In genomic region chr12:95511962-95512361, GRCh38 we compare ENCODE assay signal across 22 cellular contexts. TPM values are rescaled to one million over a fixed set of nuclear protein-coding genes. Genes with fewer than 3 reads are reported as not detected.
DNase-seq lines count a peak whose midpoint lies in the region; ATAC-seq, FAIRE-seq and TF ChIP-seq lines count a peak whose summit lies in the region.
"Had no signal": no experiment of that assay in that cellular context is flagged by ENCODE, and none has a peak within 500 bp of the region (broad histone marks: within the 10 kb centered on the region; RNA-seq: fewer than 3 reads in every experiment).

No MANE protein-coding gene starts in this region.

- peaks cover 23 to 81% of the 10 kb centered on the region in 2 experiments for H3K36me3 ChIP-seq in HepG2 (replicated peaks in 1 of 2; ENCODE audit: control insufficient read depth in 1 of 2, insufficient read depth in 2 of 2, low read length in 2 of 2)
- peaks cover 6 to 38% (median 20%) of the 10 kb centered on the region in 4 donors for H3K36me3 ChIP-seq in right lobe of liver

- CTCF ChIA-PET in HepG2 (lab: Yijun Ruan, JAX; ENCODE audit: low intra/inter-chr PET ratio, low total read pairs): no interaction called here

- peaks cover 14% of the 10 kb centered on the region for H3K36me3 Mint-ChIP-seq in T-helper 17 cell (ENCODE audit: low read depth)
- peaks cover 100% of the 10 kb centered on the region for H3K36me3 Mint-ChIP-seq in stimulated activated effector memory CD8-positive, alpha-beta T cell treated with anti-CD3 and anti-CD28 coated beads, Interleukin-12 subunit alpha, Interleukin-12 subunit beta, amount 100 ng/mL, for 72 hours

- no peak overlapping the region for H3K4me3 Mint-ChIP-seq in T-helper 17 cell
- H3K4me3 Mint-ChIP-seq in stimulated activated effector memory CD8-positive, alpha-beta T cell treated with anti-CD3 and anti-CD28 coated beads, Interleukin-12 subunit alpha, Interleukin-12 subunit beta, amount 100 ng/mL, for 72 hours: no peak overlapping the region
- H3K4me3 Mint-ChIP-seq: B cell; CD4-positive, CD25-positive, alpha-beta regulatory T cell; CD8-positive, alpha-beta T cell; GM23338; H9 had no signal

- POLR2A ChIA-PET in HepG2 (lab: Yijun Ruan, JAX): no interaction called here

- H3K79me2 ChIP-seq in HepG2 (ENCODE audit: insufficient read depth, low read length): no peaks in the 10 kb centered on the region

- H3K9me3 ChIP-seq in HepG2 (ENCODE audit: low read length) (no peaks in the 10 kb centered on the region), right lobe of liver (no peaks in the 10 kb centered on the region), T-helper 17 cell (ENCODE audit: control insufficient read depth, low read length, poor library complexity, severe bottlenecking) (no peaks in the 10 kb centered on the region)
- H3K9me3 ChIP-seq: BLaER1 had no signal

- DNase-seq in HepG2 (ENCODE audit: low spot score) (no peak), right lobe of liver (no peak), T-helper 17 cell (no peak), NCI-H2196 treated with DMSO at 0.1 percent for 48 hours (lab: John Stamatoyannopoulos, UW; ENCODE audit: unreplicated experiment) (no peak)
- no peak for DNase-seq in stimulated activated effector memory CD8-positive, alpha-beta T cell treated with anti-CD3 and anti-CD28 coated beads, Interleukin-12 subunit alpha, Interleukin-12 subunit beta, amount 100 ng/mL, for 72 hours (ENCODE audit: low spot score in 2 of 2)
- DNase-seq: CD4-positive, CD25-positive, alpha-beta regulatory T cell; CD8-positive, alpha-beta T cell; DMS 273 treated with DMSO at 0.1 percent for 48 hours; DMS79; EL; GDM1; H9 had no signal

- no peaks in the 10 kb centered on the region for H3K9me3 Mint-ChIP-seq in stimulated activated effector memory CD8-positive, alpha-beta T cell treated with anti-CD3 and anti-CD28 coated beads, Interleukin-12 subunit alpha, Interleukin-12 subunit beta, amount 100 ng/mL, for 72 hours
- H3K9me3 Mint-ChIP-seq: CD8-positive, alpha-beta T cell; GM23338; H9 had no signal

- FAIRE-seq in HepG2 (lab: Jason Lieb, UNC): no peak
- FAIRE-seq: D721Med, GM12878 had no signal

- H3K4me2 ChIP-seq in HepG2 (ENCODE audit: low read depth, low read length): no peak overlapping the region
- H3K4me2 ChIP-seq: BLaER1, GM23338 had no signal

- no peak for TF ChIP-seq POLR2A in HepG2 (IDR thresholded peaks at IDR 0.05; ENCODE audit: insufficient read depth in 1 of 2, low read depth in 2 of 2, low read length in 2 of 2)
- no peak for TF ChIP-seq POLR2A in right lobe of liver (IDR thresholded peaks at IDR 0.05)

- H3K9ac ChIP-seq in HepG2 (ENCODE audit: insufficient read depth, low read depth, low read length): no peak overlapping the region
- H3K9ac ChIP-seq: BLaER1 had no signal

- BruUV-seq in HepG2 (replicated peaks; lab: Mats Ljungman, UMichigan): no TSS peak

- H3K27me3 ChIP-seq in HepG2 (ENCODE audit: control insufficient read depth in 1 of 2, insufficient read depth in 2 of 2, low read length in 2 of 2) (no peaks in the 10 kb centered on the region), right lobe of liver (no peaks in the 10 kb centered on the region)
- H3K27me3 ChIP-seq: BLaER1 had no signal

- TF ChIP-seq CTCF in HepG2 (CRISPR knock-in tag; IDR thresholded peaks at IDR 0.05) (no peak), right lobe of liver (IDR thresholded peaks at IDR 0.05) (no peak)

- TF ChIP-seq EP300 in HepG2 (IDR thresholded peaks at IDR 0.05; ENCODE audit: low read depth in 2 of 2, low read length in 2 of 2) (no peak), HepG2 (CRISPR knock-in tag; IDR thresholded peaks at IDR 0.05; ENCODE audit: borderline replicate concordance) (no peak)

- no peak overlapping the region for H3K27ac ChIP-seq in HepG2 (ENCODE audit: extremely low read length, insufficient read depth, low read length)
- H3K27ac ChIP-seq in right lobe of liver: no peak overlapping the region
- H3K27ac ChIP-seq: BLaER1, C4-2B had no signal

- TF ChIP-seq RAD21 in HepG2 (CRISPR knock-in tag; IDR thresholded peaks at IDR 0.05): no peak

- WGBS in HepG2 (ENCODE audit: low lambda C conversion rate): 96% methylated on average over 1 of the region's 1 CpG
- 88% methylated on average over 1 of the region's 1 CpG for WGBS in right lobe of liver (ENCODE audit: insufficient coverage, low coverage, low lambda C conversion rate, missing lambda C conversion rate)

- no peak overlapping the region for H3K4me3 ChIP-seq in HepG2 (replicated peaks in 1 of 3; ENCODE audit: insufficient read depth in 1 of 3, low read depth in 2 of 3, low read length in 3 of 3)
- H3K4me3 ChIP-seq in right lobe of liver: no peak overlapping the region
- H3K4me3 ChIP-seq: BLaER1, GM12878, GM23338 had no signal

- no peak for ATAC-seq in HepG2
- ATAC-seq in right lobe of liver: no peak
- no peak for ATAC-seq in T-helper 17 cell
- no peak for ATAC-seq in stimulated activated effector memory CD8-positive, alpha-beta T cell treated with anti-CD3 and anti-CD28 coated beads, Interleukin-12 subunit alpha, Interleukin-12 subunit beta, amount 100 ng/mL, for 72 hours
- ATAC-seq in GM18858 (IDR thresholded peaks at IDR 0.05; ENCODE audit: unreplicated experiment): no peak
- ATAC-seq: CD8-positive, alpha-beta T cell; GM12878; GM23338; HCT116 had no signal

- H2AFZ ChIP-seq in HepG2 (ENCODE audit: low read length): no peak overlapping the region
- H2AFZ ChIP-seq: GM23338 had no signal

- H3K4me1 Mint-ChIP-seq in T-helper 17 cell: peaks cover 8% of the 10 kb centered on the region
- no peaks in the 10 kb centered on the region for H3K4me1 Mint-ChIP-seq in stimulated activated effector memory CD8-positive, alpha-beta T cell treated with anti-CD3 and anti-CD28 coated beads, Interleukin-12 subunit alpha, Interleukin-12 subunit beta, amount 100 ng/mL, for 72 hours
- H3K4me1 Mint-ChIP-seq: B cell, GM23338, H9 had no signal

- intact Hi-C loops in HepG2 (cut with micrococcal nuclease; ENCODE audit: unreplicated experiment): no loop called here
- intact Hi-C loops in right lobe of liver (cut with DNase I): no loop called here

- peak overlapping the region; percentile 80 for H3K27ac Mint-ChIP-seq in T-helper 17 cell
- H3K27ac Mint-ChIP-seq in stimulated activated effector memory CD8-positive, alpha-beta T cell treated with anti-CD3 and anti-CD28 coated beads, Interleukin-12 subunit alpha, Interleukin-12 subunit beta, amount 100 ng/mL, for 72 hours: peak overlapping the region; percentile 48
- H3K27ac Mint-ChIP-seq: B cell; CD8-positive, alpha-beta T cell; GM23338 had no signal

- H3K27me3 Mint-ChIP-seq in T-helper 17 cell: no peaks in the 10 kb centered on the region
- H3K27me3 Mint-ChIP-seq: B cell; CD4-positive, CD25-positive, alpha-beta regulatory T cell had no signal

- in situ Hi-C loops in HepG2 (cut with HindIII; ENCODE audit: extremely low pct_ligation_motif_present, low pct_unique_long_range_greater_than_20kb): no loop called here

- no peaks in the 10 kb centered on the region for H4K20me1 ChIP-seq in HepG2 (ENCODE audit: insufficient read depth, low read length)

- H3K4me1 ChIP-seq in HepG2 (ENCODE audit: insufficient read depth, low read length): no peaks in the 10 kb centered on the region
- peaks cover 0 to 6% (median 1%) of the 10 kb centered on the region in 4 donors for H3K4me1 ChIP-seq in right lobe of liver
- H3K4me1 ChIP-seq: BLaER1 had no signal

RNA-seq across cellular contexts. Expression of gene METAP2, which starts 38.0 kb away (rescaled TPM):
- total RNA-seq in HepG2 (2016; rRNA removed; fragmentation: Illumina TruSeq; extraction: Trizol): 131 and 204 TPM in 2 replicates
- total RNA-seq in HepG2 (2016; cell fraction: cytosol; rRNA removed; fragmentation: Illumina TruSeq; extraction: Trizol; ENCODE audit: low read depth): 21.4 and 23.9 TPM in 2 replicates
- 131 and 201 TPM in 2 replicates for total RNA-seq in HepG2 (2016; cell fraction: insoluble cytoplasmic fraction; rRNA removed; fragmentation: Illumina TruSeq; extraction: Trizol)
- 42.6 and 52.7 TPM in 2 replicates for total RNA-seq in HepG2 (2016; cell fraction: membrane; rRNA removed; fragmentation: Illumina TruSeq; extraction: Trizol)
- 62.6 and 66.2 TPM in 2 replicates for total RNA-seq in HepG2 (2016; cell fraction: nucleus; rRNA removed; fragmentation: Illumina TruSeq; extraction: Trizol)
- polyA plus RNA-seq in HepG2 (2011; rRNA removed): 45.5 and 67.8 TPM in 2 replicates
- polyA plus RNA-seq in HepG2 (2011; cell fraction: cytosol; rRNA removed): 28.2 and 39.5 TPM in 2 replicates
- polyA plus RNA-seq in HepG2 (2011; cell fraction: nucleus; rRNA removed): 12.7 and 22.3 TPM in 2 replicates
- polyA plus RNA-seq in HepG2 (2012): 87.5 and 112 TPM in 2 replicates
- polyA plus RNA-seq in HepG2 (2016; cell fraction: cytosol; fragmentation: Illumina TruSeq; extraction: Trizol; ENCODE audit: low read depth): 13.5 and 16.5 TPM in 2 replicates
- polyA plus RNA-seq in HepG2 (2016; cell fraction: insoluble cytoplasmic fraction; fragmentation: Illumina TruSeq; extraction: Trizol; ENCODE audit: low read depth): 213 and 228 TPM in 2 replicates
- 32.1 and 38.2 TPM in 2 replicates for polyA plus RNA-seq in HepG2 (2016; cell fraction: membrane; fragmentation: Illumina TruSeq; extraction: Trizol; ENCODE audit: low read depth)
- 73.0 and 79.4 TPM in 2 replicates for polyA plus RNA-seq in HepG2 (2016; cell fraction: nucleus; fragmentation: Illumina TruSeq; extraction: Trizol; ENCODE audit: insufficient read depth, low read depth)
- polyA minus RNA-seq in HepG2 (2011; rRNA and poly(A)+ RNA removed; ENCODE audit: low replicate concordance): 12.0 and 19.3 TPM in 2 replicates
- 28.9 and 29.6 TPM in 2 replicates for polyA minus RNA-seq in HepG2 (2011; cell fraction: cytosol; rRNA and poly(A)+ RNA removed)
- polyA minus RNA-seq in HepG2 (2011; cell fraction: nucleus; rRNA and poly(A)+ RNA removed): 89.4 and 91.0 TPM in 2 replicates
- total RNA-seq in right lobe of liver: 10 to 100 TPM; 25.5 to 62.0 (median 34.0) TPM
- 10 to 100 TPM; 50.7 to 60.3 TPM for total RNA-seq in T-helper 17 cell

RNA-seq across cellular contexts. Expression of gene USP44, which starts 39.3 kb away (rescaled TPM):
- total RNA-seq in HepG2 (2016; rRNA removed; fragmentation: Illumina TruSeq; extraction: Trizol): 0.07 and 0.11 TPM in 2 replicates
- total RNA-seq in HepG2 (2016; cell fraction: cytosol; rRNA removed; fragmentation: Illumina TruSeq; extraction: Trizol; ENCODE audit: low read depth): 0.35 TPM in 1 of 2 replicates, not detected in the other
- 0.11 and 0.12 TPM in 2 replicates for total RNA-seq in HepG2 (2016; cell fraction: insoluble cytoplasmic fraction; rRNA removed; fragmentation: Illumina TruSeq; extraction: Trizol)
- total RNA-seq in HepG2 (2016; cell fraction: membrane; rRNA removed; fragmentation: Illumina TruSeq; extraction: Trizol): 0.22 TPM in 1 of 2 replicates, not detected in the other
- total RNA-seq in HepG2 (2016; cell fraction: nucleus; rRNA removed; fragmentation: Illumina TruSeq; extraction: Trizol): not detected in 2 replicates
- 0.04 and 0.05 TPM in 2 replicates for polyA plus RNA-seq in HepG2 (2011; rRNA removed)
- polyA plus RNA-seq in HepG2 (2011; cell fraction: cytosol; rRNA removed): 0.08 TPM in 1 of 2 replicates, not detected in the other
- polyA plus RNA-seq in HepG2 (2011; cell fraction: nucleus; rRNA removed): 0.06 TPM in 1 of 2 replicates, not detected in the other
- polyA plus RNA-seq in HepG2 (2012): 0.11 and 0.12 TPM in 2 replicates
- not detected in 2 replicates for polyA plus RNA-seq in HepG2 (2016; cell fraction: cytosol; fragmentation: Illumina TruSeq; extraction: Trizol; ENCODE audit: low read depth)
- 0.09 TPM in 1 of 2 replicates, not detected in the other for polyA plus RNA-seq in HepG2 (2016; cell fraction: insoluble cytoplasmic fraction; fragmentation: Illumina TruSeq; extraction: Trizol; ENCODE audit: low read depth)
- polyA plus RNA-seq in HepG2 (2016; cell fraction: membrane; fragmentation: Illumina TruSeq; extraction: Trizol; ENCODE audit: low read depth): not detected in 2 replicates
- polyA plus RNA-seq in HepG2 (2016; cell fraction: nucleus; fragmentation: Illumina TruSeq; extraction: Trizol; ENCODE audit: insufficient read depth, low read depth): 0.79 TPM in 1 of 2 replicates, not detected in the other
- not detected in 2 replicates for polyA minus RNA-seq in HepG2 (2011; rRNA and poly(A)+ RNA removed; ENCODE audit: low replicate concordance)
- not detected in 2 replicates for polyA minus RNA-seq in HepG2 (2011; cell fraction: cytosol; rRNA and poly(A)+ RNA removed)
- polyA minus RNA-seq in HepG2 (2011; cell fraction: nucleus; rRNA and poly(A)+ RNA removed): not detected in 2 replicates
- total RNA-seq in right lobe of liver: under 1 TPM in 4 of 6 experiments, not detected in 2; 0.22 to 0.31 (median 0.23) TPM
- 1 to 10 TPM; 1.6 to 2.2 TPM for total RNA-seq in T-helper 17 cell
- total RNA-seq: A172, H4 had no signal
